In the genomic region with DNA sequence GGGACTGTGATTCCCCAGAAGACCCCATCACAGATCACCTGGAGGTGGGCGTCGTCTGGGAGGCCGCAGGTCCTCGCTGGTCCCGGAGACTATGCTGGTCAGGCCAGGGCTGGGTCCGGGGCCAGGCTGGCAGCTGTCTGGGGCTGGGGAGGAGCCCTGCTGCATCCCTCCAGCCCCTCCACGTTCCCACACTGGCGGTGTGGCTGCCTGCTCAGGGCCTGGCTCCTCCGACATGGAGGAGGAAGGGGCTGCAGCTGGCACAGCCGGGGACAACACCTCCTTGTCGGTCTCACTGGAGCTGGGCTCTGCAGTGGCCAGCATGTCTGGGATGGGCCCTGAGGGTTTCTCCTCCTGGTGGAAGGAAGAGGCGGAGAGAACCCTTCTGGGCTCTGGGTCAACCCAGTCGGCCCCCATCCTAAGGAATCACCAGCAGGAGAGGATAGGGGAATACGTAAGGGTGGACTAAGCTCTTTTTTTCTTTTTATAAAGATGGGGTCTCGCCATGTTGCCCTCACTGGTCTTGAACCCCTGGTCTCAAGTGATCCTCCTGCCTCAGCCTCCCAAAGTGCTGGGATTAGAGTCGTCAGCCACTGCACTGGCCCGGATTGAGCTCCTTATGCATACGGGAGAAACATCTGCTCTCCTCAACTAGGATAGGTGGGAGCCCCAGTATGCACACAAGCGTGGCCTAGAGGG, we compare ENCODE assay signal across 8 cellular contexts. TPM values are rescaled to one million over a fixed set of nuclear protein-coding genes. Genes with fewer than 3 reads are reported as not detected.
DNase-seq lines count a peak whose midpoint lies in the region; ATAC-seq and TF ChIP-seq lines count a peak whose summit lies in the region.

No MANE protein-coding gene starts in this region.

- DNase-seq in fibroblast of lung (ENCODE audit: low read depth in 2 of 2) (no peak), psoas muscle (no peak), GM03348 (ENCODE audit: low spot score) (no peak), GM13977 (ENCODE audit: low spot score) (no peak)

- H3K9me3 ChIP-seq in SU-DHL-6 (ENCODE audit: insufficient read depth, low read length) = no peaks in the 10 kb centered on the region
- H3K9me3 ChIP-seq in fibroblast of lung (ENCODE audit: control insufficient read depth, insufficient read depth, low read depth, low read length) = no peaks in the 10 kb centered on the region
- no peaks in the 10 kb centered on the region for H3K9me3 ChIP-seq in psoas muscle

- H3K9ac ChIP-seq in SU-DHL-6 (ENCODE audit: low read length) (peak overlapping the region; percentile 79), fibroblast of lung (ENCODE audit: insufficient read depth, low read length) (peak overlapping the region; percentile 100)

- H3K9me2 ChIP-seq in SU-DHL-6 (replicated peaks; ENCODE audit: insufficient read depth, low read length) = no peaks in the 10 kb centered on the region

- in situ Hi-C loops in GM13977 (cut with MboI; ENCODE audit: low pct_unique_long_range_greater_than_20kb, low sequenced_read_pairs, unreplicated experiment) = no loop called here

- H3K27ac ChIP-seq in SU-DHL-6 (ENCODE audit: low read depth, low read length) (peak overlapping the region; percentile 80), fibroblast of lung (ENCODE audit: insufficient read depth, low read length) (peak overlapping the region; percentile 96), psoas muscle (peak overlapping the region; percentile 99)

- H3F3A ChIP-seq in SU-DHL-6 (ENCODE audit: insufficient read depth) = no peaks in the 10 kb centered on the region

- TF ChIP-seq CTCF in SU-DHL-6 (IDR thresholded peaks at IDR 0.05; ENCODE audit: insufficient read depth, low read length, poor library complexity, severe bottlenecking) (no peak), fibroblast of lung (conservative IDR thresholded peaks at IDR 0.05 in 1 of 2, IDR thresholded peaks at IDR 0.05 in 1 of 2; ENCODE audit: low read depth in 1 of 2, low read length in 2 of 2) (no peak), psoas muscle (IDR thresholded peaks at IDR 0.05) (no peak), GM13977 (IDR thresholded peaks at IDR 0.05; ENCODE audit: extremely low read depth, insufficient read depth, missing control alignments) (no peak)

- H3K4me2 ChIP-seq in SU-DHL-6 (ENCODE audit: low read depth, low read length, poor library complexity, severe bottlenecking) (peak overlapping the region; percentile 89), fibroblast of lung (ENCODE audit: extremely low read depth, insufficient read depth, low read length) (peak overlapping the region; percentile 53)

- WGBS in psoas muscle, 3 donors = 34 to 40% (median 38%) methylated on average over 17 to 19 of the region's 19 CpGs

- H3K36me3 ChIP-seq in SU-DHL-6 (ENCODE audit: low read length) (no peaks in the 10 kb centered on the region), fibroblast of lung (ENCODE audit: control insufficient read depth, insufficient read depth, low read length) (peaks cover 3% of the 10 kb centered on the region), psoas muscle (ENCODE audit: insufficient read depth in 1 of 2, low read depth in 1 of 2) (peaks cover 0 to 12% of the 10 kb centered on the region in 2 donors)

- peaks cover 7% of the 10 kb centered on the region; the same call in 1 of the 2 replicates for H3K79me2 ChIP-seq in SU-DHL-6 (ENCODE audit: insufficient read depth, low read length)
- H3K79me2 ChIP-seq in fibroblast of lung (ENCODE audit: control insufficient read depth, insufficient read depth, low read length) = no peaks in the 10 kb centered on the region

- H3K4me3 ChIP-seq in GM08714 (ENCODE audit: low read length) = peak overlapping the region; percentile 56; the same call in 1 of the 2 replicates
- peak overlapping the region; percentile 62 for H3K4me3 ChIP-seq in SU-DHL-6 (ENCODE audit: insufficient read depth, low read length, poor library complexity, severe bottlenecking)
- H3K4me3 ChIP-seq in fibroblast of lung (replicated peaks in 1 of 4; ENCODE audit: control extremely low read depth in 1 of 4, insufficient read depth in 1 of 4, low read depth in 3 of 4, low read length in 4 of 4) = peak overlapping the region; percentile 47 to 69 (median 59)
- peak overlapping the region; percentile 86 for H3K4me3 ChIP-seq in psoas muscle

- H3K27me3 ChIP-seq in SU-DHL-6 (ENCODE audit: low read length) (no peaks in the 10 kb centered on the region), fibroblast of lung (ENCODE audit: control insufficient read depth, insufficient read depth, low read length) (no peaks in the 10 kb centered on the region), psoas muscle (ENCODE audit: insufficient read depth in 3 of 3, low read length in 2 of 3) (no peaks in the 10 kb centered on the region)

- ATAC-seq in psoas muscle (no peak), GM18873 (IDR thresholded peaks at IDR 0.05; ENCODE audit: low FRiP score, unreplicated experiment) (no peak), HG03280 (IDR thresholded peaks at IDR 0.05; ENCODE audit: unreplicated experiment) (no peak)

- H3K4me1 ChIP-seq in fibroblast of lung (ENCODE audit: control insufficient read depth, extremely low read depth, insufficient read depth, low read length) (peaks cover 10% of the 10 kb centered on the region), psoas muscle (peaks cover 15% of the 10 kb centered on the region)

- H2AFZ ChIP-seq in SU-DHL-6 (ENCODE audit: low read depth, low read length, severe bottlenecking) = peak overlapping the region; percentile 58
- no peak overlapping the region for H2AFZ ChIP-seq in fibroblast of lung (ENCODE audit: low read length)

- H4K20me1 ChIP-seq in SU-DHL-6 (ENCODE audit: low read depth, low read length) = no peaks in the 10 kb centered on the region
- no peaks in the 10 kb centered on the region for H4K20me1 ChIP-seq in fibroblast of lung (ENCODE audit: control insufficient read depth, extremely low read depth, insufficient read depth, low read length)

- intact Hi-C loops in psoas muscle (cut with DNase I) = no loop called here

RNA-seq across cellular contexts. Expression of gene ZNF414, which starts 0.8 kb away (rescaled TPM):
- total RNA-seq in fibroblast of lung = 2.8 and 4.0 TPM in 2 replicates
- 2.9 and 3.4 TPM in 2 replicates for polyA plus RNA-seq in fibroblast of lung
- 24.1 and 30.1 TPM in 2 replicates for polyA plus RNA-seq in fibroblast of lung (2012)
- polyA minus RNA-seq in fibroblast of lung (ENCODE audit: low replicate concordance) = 4.7 and 8.1 TPM in 2 replicates
- total RNA-seq in psoas muscle = 10 to 100 TPM; 15.6 to 19.3 (median 17.8) TPM
- 10 to 100 TPM; 10.4 to 21.6 (median 17.8) TPM for polyA plus RNA-seq in psoas muscle

RNA-seq across cellular contexts. Expression of gene PRAM1, which starts 10.7 kb away (rescaled TPM):
- total RNA-seq in fibroblast of lung (not detected in 2 replicates), psoas muscle (under 1 TPM; 0.22 to 0.65 (median 0.49) TPM)
- polyA plus RNA-seq in fibroblast of lung (not detected in 2 replicates), psoas muscle (under 1 TPM in 2 of 3 donors, not detected in 1; 0.27 to 0.29 TPM)
- not detected in 2 replicates for polyA plus RNA-seq in fibroblast of lung (2012)
- polyA minus RNA-seq in fibroblast of lung (ENCODE audit: low replicate concordance) = not detected in 2 replicates
